Comparison of ENCODE assay signal across 19 cellular contexts in the genomic region with DNA sequence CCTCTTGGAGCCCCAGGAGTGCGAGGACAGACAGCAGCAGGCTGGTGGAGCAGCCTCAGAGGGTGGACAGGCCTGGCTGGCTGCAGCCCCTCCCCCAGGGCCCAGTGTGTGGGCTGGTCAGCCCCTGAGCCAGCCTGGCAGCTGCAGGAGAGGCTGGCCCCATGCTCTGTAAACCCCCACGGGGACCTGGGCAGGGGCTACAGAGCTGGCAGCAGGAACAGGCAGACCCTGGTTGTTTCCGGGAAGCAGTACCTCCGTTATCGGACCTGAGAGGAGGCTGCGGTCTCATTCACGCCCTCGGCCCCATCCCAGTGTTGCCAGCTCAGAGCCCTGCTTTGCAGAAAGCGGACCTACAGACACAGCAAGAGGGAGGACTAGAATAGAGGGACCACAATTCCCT. TPM values are rescaled to one million over a fixed set of nuclear protein-coding genes. Genes with fewer than 3 reads are reported as not detected.
A peak's percentile ranks its signal among the peaks of the same experiment; 100 is the strongest.
DNase-seq lines count a peak whose midpoint lies in the region; TF ChIP-seq lines count a peak whose summit lies in the region.
"Had no signal": no experiment of that assay in that cellular context is flagged by ENCODE, and none has a peak within 500 bp of the region (broad histone marks: within the 10 kb centered on the region; RNA-seq: fewer than 3 reads in every experiment).

No MANE protein-coding gene starts in this region.

- H2AFZ ChIP-seq in smooth muscle cell (ENCODE audit: low read depth): peak overlapping the region; percentile 37

- CTCF ChIA-PET in activated CD4-positive, alpha-beta T cell treated with anti-CD3 and anti-CD28 coated beads, Interleukin-2, amount 10 ng/mL, durations not matched to agents 7 days and 5 days (lab: Charles Lee): interaction anchor here (1.0 to 1.5 kb wide), 2 partner anchors 147 to 172 kb away, joined by 4 to 5 read pairs; no protein-coding TSS in a partner anchor

- no peaks in the 10 kb centered on the region for H3F3A ChIP-seq in smooth muscle cell (ENCODE audit: low read depth)

- no peak overlapping the region for H2AK5ac ChIP-seq in mesendoderm (ENCODE audit: low read length)

- H3K9me3 ChIP-seq in smooth muscle cell (replicated peaks; ENCODE audit: low read depth): no peaks in the 10 kb centered on the region
- H3K9me3 ChIP-seq: ascending aorta, Peyer's patch, psoas muscle had no signal

- no peaks in the 10 kb centered on the region for H3K36me3 Mint-ChIP-seq in activated CD4-positive, alpha-beta T cell treated with anti-CD3 and anti-CD28 coated beads, Interleukin-2, amount 10 ng/mL, durations not matched to agents 7 days and 5 days (ENCODE audit: low read depth)
- H3K36me3 Mint-ChIP-seq: activated naive CD4-positive, alpha-beta T cell treated with anti-CD3 and anti-CD28 coated beads, Interleukin-2, amount 50 U/mL, for 72 hours; natural killer cell had no signal

- H3K27me3 Mint-ChIP-seq in activated CD4-positive, alpha-beta T cell treated with anti-CD3 and anti-CD28 coated beads, Interleukin-2, amount 10 ng/mL, durations not matched to agents 7 days and 5 days: no peaks in the 10 kb centered on the region
- H3K27me3 Mint-ChIP-seq: central memory CD8-positive, alpha-beta T cell had no signal

- DNase-seq in NCI-H2227 (lab: John Stamatoyannopoulos, UW; ENCODE audit: unreplicated experiment): peak; percentile 32
- no peak for DNase-seq in NCI-H2227 treated with DMSO at 0.1 percent for 48 hours (lab: John Stamatoyannopoulos, UW)
- no peak for DNase-seq in mesendoderm
- no peak for DNase-seq in smooth muscle cell (lab: John Stamatoyannopoulos, UW; ENCODE audit: unreplicated experiment)
- no peak for DNase-seq in ureter (ENCODE audit: low spot score)
- no peak for DNase-seq in activated CD4-positive, alpha-beta T cell treated with anti-CD3 and anti-CD28 coated beads, Interleukin-2, amount 10 ng/mL, durations not matched to agents 7 days and 5 days
- no peak for DNase-seq in occipital lobe (lab: John Stamatoyannopoulos, UW)
- DNase-seq: hypothalamus; kidney glomerular epithelial cell; mammary epithelial cell; natural killer cell; NCI-H226; Peyer's patch; psoas muscle; stimulated activated CD8-positive, alpha-beta memory T cell treated with anti-CD3 and anti-CD28 coated beads, Interleukin-4, amount 100 ng/mL, for 48 hours had no signal

- H3K4me1 Mint-ChIP-seq in activated CD4-positive, alpha-beta T cell treated with anti-CD3 and anti-CD28 coated beads, Interleukin-2, amount 10 ng/mL, durations not matched to agents 7 days and 5 days: no peaks in the 10 kb centered on the region
- H3K4me1 Mint-ChIP-seq: central memory CD8-positive, alpha-beta T cell; natural killer cell had no signal

- no peak overlapping the region for H3K27ac Mint-ChIP-seq in activated CD4-positive, alpha-beta T cell treated with anti-CD3 and anti-CD28 coated beads, Interleukin-2, amount 10 ng/mL, durations not matched to agents 7 days and 5 days
- H3K27ac Mint-ChIP-seq: activated naive CD4-positive, alpha-beta T cell treated with anti-CD3 and anti-CD28 coated beads, Interleukin-2, amount 50 U/mL, for 72 hours; natural killer cell had no signal

- H3K4me2 ChIP-seq in mesendoderm (ENCODE audit: low read length) (no peak overlapping the region), smooth muscle cell (peak overlapping the region; percentile 57)

- H3K4me3 ChIP-seq in mesendoderm (ENCODE audit: low read length) (no peak overlapping the region), smooth muscle cell (no peak overlapping the region)
- H3K4me3 ChIP-seq: ascending aorta, Peyer's patch, psoas muscle had no signal

- no peak overlapping the region for H3K9ac ChIP-seq in mesendoderm (ENCODE audit: low read length)
- no peak overlapping the region for H3K9ac ChIP-seq in smooth muscle cell (ENCODE audit: low read depth)

- no peak overlapping the region for H2BK15ac ChIP-seq in mesendoderm (replicated peaks; ENCODE audit: low read depth)

- POLR2A ChIA-PET in activated CD4-positive, alpha-beta T cell treated with anti-CD3 and anti-CD28 coated beads, Interleukin-2, amount 10 ng/mL, durations not matched to agents 7 days and 5 days (lab: Charles Lee): no interaction called here

- no peak overlapping the region for H2BK120ac ChIP-seq in mesendoderm (ENCODE audit: low read depth, low read length)

- no peak overlapping the region for H2BK5ac ChIP-seq in mesendoderm (ENCODE audit: low read length)

- H3K79me2 ChIP-seq in mesendoderm (ENCODE audit: control insufficient read depth, insufficient read depth, low read length) (no peaks in the 10 kb centered on the region), smooth muscle cell (ENCODE audit: low read depth) (no peaks in the 10 kb centered on the region)

- H4K20me1 ChIP-seq in smooth muscle cell (ENCODE audit: low read depth): no peaks in the 10 kb centered on the region

- H4K8ac ChIP-seq in mesendoderm (ENCODE audit: low read depth, low read length): no peak overlapping the region

- no peak for TF ChIP-seq CTCF in VCaP (conservative IDR thresholded peaks at IDR 0.05)
- no peak for TF ChIP-seq CTCF in smooth muscle cell (IDR thresholded peaks at IDR 0.05; ENCODE audit: borderline replicate concordance, insufficient read depth, poor library complexity, severe bottlenecking)

- H3K79me1 ChIP-seq in mesendoderm (ENCODE audit: low read length): no peaks in the 10 kb centered on the region

- H3K18ac ChIP-seq in mesendoderm (ENCODE audit: low read length): no peak overlapping the region

- no peaks in the 10 kb centered on the region for H3K9me3 Mint-ChIP-seq in activated CD4-positive, alpha-beta T cell treated with anti-CD3 and anti-CD28 coated beads, Interleukin-2, amount 10 ng/mL, durations not matched to agents 7 days and 5 days
- H3K9me3 Mint-ChIP-seq: activated naive CD4-positive, alpha-beta T cell treated with anti-CD3 and anti-CD28 coated beads, Interleukin-2, amount 50 U/mL, for 72 hours; central memory CD8-positive, alpha-beta T cell; natural killer cell had no signal

- H3K4me1 ChIP-seq in mesendoderm (ENCODE audit: control insufficient read depth, low read depth, low read length) (no peaks in the 10 kb centered on the region), smooth muscle cell (ENCODE audit: low read depth) (peaks cover 15% of the 10 kb centered on the region)
- H3K4me1 ChIP-seq: ascending aorta, psoas muscle had no signal

- H3K27ac ChIP-seq in VCaP (peak overlapping the region; percentile 54; the same call in 1 of the 2 replicates), mesendoderm (ENCODE audit: low read depth, low read length) (no peak overlapping the region), smooth muscle cell (ENCODE audit: low read depth) (no peak overlapping the region)
- H3K27ac ChIP-seq: ascending aorta, Peyer's patch, psoas muscle had no signal

- peak overlapping the region; percentile 54 for H3K56ac ChIP-seq in mesendoderm (ENCODE audit: low read length)

- H3K36me3 ChIP-seq in mesendoderm (ENCODE audit: control insufficient read depth, insufficient read depth, low read length) (no peaks in the 10 kb centered on the region), smooth muscle cell (ENCODE audit: low read depth) (no peaks in the 10 kb centered on the region)

- H3K27me3 ChIP-seq in mesendoderm (ENCODE audit: insufficient read depth, low read length, poor library complexity): no peaks in the 10 kb centered on the region
- H3K27me3 ChIP-seq in smooth muscle cell (ENCODE audit: low read depth): no peaks in the 10 kb centered on the region
- H3K27me3 ChIP-seq: ascending aorta, Peyer's patch had no signal

- no peak overlapping the region for H3K23ac ChIP-seq in mesendoderm (ENCODE audit: low read length)

- no CpG with 5 or more reads among the region's 9 CpGs for WGBS in mesendoderm (ENCODE audit: extremely low coverage, insufficient coverage, low lambda C conversion rate)
- 57% methylated on average over 9 of the region's 9 CpGs for WGBS in smooth muscle cell (ENCODE audit: low lambda C conversion rate)

- H3K4ac ChIP-seq in mesendoderm (ENCODE audit: low read depth, low read length): no peak overlapping the region

- no peak overlapping the region for H3K4me3 Mint-ChIP-seq in activated CD4-positive, alpha-beta T cell treated with anti-CD3 and anti-CD28 coated beads, Interleukin-2, amount 10 ng/mL, durations not matched to agents 7 days and 5 days
- H3K4me3 Mint-ChIP-seq: central memory CD8-positive, alpha-beta T cell; natural killer cell had no signal

- no peak overlapping the region for H4K5ac ChIP-seq in mesendoderm (ENCODE audit: low read length)

RNA-seq across cellular contexts. Expression of a gene that starts 38.5 kb away (rescaled TPM):
- 11.0 TPM for polyA plus RNA-seq in mesendoderm (2013, experiment 1 of 2)
- polyA plus RNA-seq in mesendoderm (2013, experiment 2 of 2): 10.7 TPM
- 4.1 and 9.9 TPM in 2 replicates for total RNA-seq in smooth muscle cell
- polyA plus RNA-seq in smooth muscle cell: 6.2 and 34.1 TPM in 2 replicates
- total RNA-seq in ureter: 202 TPM
- 10 to 100 TPM; 71.8 to 74.8 TPM for total RNA-seq in activated CD4-positive, alpha-beta T cell treated with anti-CD3 and anti-CD28 coated beads, Interleukin-2, amount 10 ng/mL, durations not matched to agents 7 days and 5 days
- total RNA-seq in occipital lobe: 49.0 TPM

RNA-seq across cellular contexts. Expression of a gene that starts 38.6 kb away (rescaled TPM):
- 20.1 TPM for polyA plus RNA-seq in mesendoderm (2013, experiment 1 of 2)
- 22.6 TPM for polyA plus RNA-seq in mesendoderm (2013, experiment 2 of 2)
- total RNA-seq in smooth muscle cell (0.36 TPM in 1 of 2 replicates, not detected in the other), ureter (41.6 TPM), occipital lobe (8.0 TPM)
- polyA plus RNA-seq in smooth muscle cell: 0.99 and 3.2 TPM in 2 replicates
- 10 to 100 TPM; 19.3 to 21.9 TPM for total RNA-seq in activated CD4-positive, alpha-beta T cell treated with anti-CD3 and anti-CD28 coated beads, Interleukin-2, amount 10 ng/mL, durations not matched to agents 7 days and 5 days

RNA-seq across cellular contexts. Expression of a gene that starts 48.4 kb away (rescaled TPM):
- 4.7 TPM for polyA plus RNA-seq in mesendoderm (2013, experiment 1 of 2)
- polyA plus RNA-seq in mesendoderm (2013, experiment 2 of 2): 4.2 TPM
- total RNA-seq in smooth muscle cell (2.3 and 4.1 TPM in 2 replicates), ureter (6.0 TPM), occipital lobe (2.7 TPM)
- 7.4 and 7.9 TPM in 2 replicates for polyA plus RNA-seq in smooth muscle cell
- 1 to 10 TPM; 5.3 to 7.3 TPM for total RNA-seq in activated CD4-positive, alpha-beta T cell treated with anti-CD3 and anti-CD28 coated beads, Interleukin-2, amount 10 ng/mL, durations not matched to agents 7 days and 5 days

RNA-seq across cellular contexts. Expression of a gene that starts 48.4 kb away (rescaled TPM):
- polyA plus RNA-seq in mesendoderm (2013, experiment 1 of 2): 7.4 TPM
- 7.6 TPM for polyA plus RNA-seq in mesendoderm (2013, experiment 2 of 2)
- total RNA-seq in smooth muscle cell (3.8 and 7.3 TPM in 2 replicates), ureter (28.6 TPM), occipital lobe (12.3 TPM)
- polyA plus RNA-seq in smooth muscle cell: 7.5 TPM in 2 replicates
- 10 to 100 TPM; 21.4 to 21.5 TPM for total RNA-seq in activated CD4-positive, alpha-beta T cell treated with anti-CD3 and anti-CD28 coated beads, Interleukin-2, amount 10 ng/mL, durations not matched to agents 7 days and 5 days
